Comparison of ENCODE assay signal across 1 cellular context in genomic region chr10:103416436-103417147, GRCh38.
TF ChIP-seq lines count a peak whose summit lies in the region.

No MANE protein-coding gene starts in this region.

TF ChIP-seq in H1, 55 proteins besides CTCF, POLR2A, EP300 and RAD21:
- TF ChIP-seq ATF3 (IDR thresholded peaks at IDR 0.05; ENCODE audit: insufficient read depth, low read depth, low read length), result no peak
- TF ChIP-seq KDM4A (IDR thresholded peaks at IDR 0.05; ENCODE audit: low read depth, low read length, severe bottlenecking), result no peak
- no peak for TF ChIP-seq CBX5 (IDR thresholded peaks at IDR 0.05; ENCODE audit: low read depth, low read length)
- no peak for TF ChIP-seq CEBPB (IDR thresholded peaks at IDR 0.05; ENCODE audit: low read depth, low read length)
- no peak for TF ChIP-seq KDM1A (IDR thresholded peaks at IDR 0.05; ENCODE audit: borderline replicate concordance, low read length)
- no peak for TF ChIP-seq TAF1 (IDR thresholded peaks at IDR 0.05; ENCODE audit: low read depth, low read length)
- TF ChIP-seq, protein P1, sequence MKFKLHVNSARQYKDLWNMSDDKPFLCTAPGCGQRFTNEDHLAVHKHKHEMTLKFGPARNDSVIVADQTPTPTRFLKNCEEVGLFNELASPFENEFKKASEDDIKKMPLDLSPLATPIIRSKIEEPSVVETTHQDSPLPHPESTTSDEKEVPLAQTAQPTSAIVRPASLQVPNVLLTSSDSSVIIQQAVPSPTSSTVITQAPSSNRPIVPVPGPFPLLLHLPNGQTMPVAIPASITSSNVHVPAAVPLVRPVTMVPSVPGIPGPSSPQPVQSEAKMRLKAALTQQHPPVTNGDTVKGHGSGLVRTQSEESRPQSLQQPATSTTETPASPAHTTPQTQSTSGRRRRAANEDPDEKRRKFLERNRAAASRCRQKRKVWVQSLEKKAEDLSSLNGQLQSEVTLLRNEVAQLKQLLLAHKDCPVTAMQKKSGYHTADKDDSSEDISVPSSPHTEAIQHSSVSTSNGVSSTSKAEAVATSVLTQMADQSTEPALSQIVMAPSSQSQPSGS (IDR thresholded peaks at IDR 0.05; ENCODE audit: low read length), result no peak
- TF ChIP-seq GABPA (IDR thresholded peaks at IDR 0.05; ENCODE audit: borderline replicate concordance, insufficient read depth, low read length), result no peak
- no peak for TF ChIP-seq GTF2F1 (IDR thresholded peaks at IDR 0.05; ENCODE audit: borderline replicate concordance, low read depth, low read length)
- TF ChIP-seq BCL11A (IDR thresholded peaks at IDR 0.05; ENCODE audit: low read depth in 2 of 2, low read length in 2 of 2), result no peak
- no peak for TF ChIP-seq CHD2 (IDR thresholded peaks at IDR 0.05; ENCODE audit: low read length)
- TF ChIP-seq BACH1 (IDR thresholded peaks at IDR 0.05; ENCODE audit: low read length), result no peak
- TF ChIP-seq HDAC2 (IDR thresholded peaks at IDR 0.05; ENCODE audit: borderline replicate concordance in 1 of 2, low read depth in 2 of 2, low read length in 2 of 2), result no peak
- no peak for TF ChIP-seq KDM5A (IDR thresholded peaks at IDR 0.05; ENCODE audit: low read length)
- no peak for TF ChIP-seq RFX5 (IDR thresholded peaks at IDR 0.05; ENCODE audit: borderline replicate concordance, low read depth, low read length)
- no peak for TF ChIP-seq RBBP5 (IDR thresholded peaks at IDR 0.05; ENCODE audit: borderline replicate concordance, low read depth, low read length)
- TF ChIP-seq PHF8 (conservative IDR thresholded peaks at IDR 0.05; ENCODE audit: low read depth, low read length), result no peak
- TF ChIP-seq RNF2 (IDR thresholded peaks at IDR 0.05; ENCODE audit: borderline replicate concordance, low read depth, low read length, missing control alignments, poor library complexity, severe bottlenecking), result no peak
- TF ChIP-seq, protein P2, sequence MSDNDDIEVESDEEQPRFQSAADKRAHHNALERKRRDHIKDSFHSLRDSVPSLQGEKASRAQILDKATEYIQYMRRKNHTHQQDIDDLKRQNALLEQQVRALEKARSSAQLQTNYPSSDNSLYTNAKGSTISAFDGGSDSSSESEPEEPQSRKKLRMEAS (IDR thresholded peaks at IDR 0.05), result no peak
